In genomic region chr14:75543258-75543657, GRCh38 we compare ENCODE assay signal across 1 cellular context.
TF ChIP-seq lines count a peak whose summit lies in the region.

No MANE protein-coding gene starts in this region.

TF ChIP-seq in GM12878, 131 proteins besides CTCF, POLR2A, EP300 and RAD21 (continued from another document):
- TF ChIP-seq KAT2A (conservative IDR thresholded peaks at IDR 0.05; ENCODE audit: control insufficient read depth, low read depth, low read length) (no peak), ZNF622 (IDR thresholded peaks at IDR 0.05) (no peak), CHD2 (IDR thresholded peaks at IDR 0.05; ENCODE audit: borderline replicate concordance, low read depth, low read length) (no peak), EGR1 (IDR thresholded peaks at IDR 0.05; ENCODE audit: borderline replicate concordance in 1 of 2, low read depth in 2 of 2, low read length in 2 of 2) (no peak), TCF3 (IDR thresholded peaks at IDR 0.05; ENCODE audit: borderline replicate concordance, insufficient read depth, low read depth, low read length) (no peak), NR2C1 (IDR thresholded peaks at IDR 0.05) (no peak), PKNOX1 (IDR thresholded peaks at IDR 0.05) (peak; percentile 81), SIX5 (IDR thresholded peaks at IDR 0.05; ENCODE audit: low read depth, low read length, severe bottlenecking) (no peak), ASH2L (IDR thresholded peaks at IDR 0.05; ENCODE audit: borderline replicate concordance, low read depth) (no peak), TARDBP (IDR thresholded peaks at IDR 0.05; ENCODE audit: borderline replicate concordance) (no peak)
